In the genomic region with DNA sequence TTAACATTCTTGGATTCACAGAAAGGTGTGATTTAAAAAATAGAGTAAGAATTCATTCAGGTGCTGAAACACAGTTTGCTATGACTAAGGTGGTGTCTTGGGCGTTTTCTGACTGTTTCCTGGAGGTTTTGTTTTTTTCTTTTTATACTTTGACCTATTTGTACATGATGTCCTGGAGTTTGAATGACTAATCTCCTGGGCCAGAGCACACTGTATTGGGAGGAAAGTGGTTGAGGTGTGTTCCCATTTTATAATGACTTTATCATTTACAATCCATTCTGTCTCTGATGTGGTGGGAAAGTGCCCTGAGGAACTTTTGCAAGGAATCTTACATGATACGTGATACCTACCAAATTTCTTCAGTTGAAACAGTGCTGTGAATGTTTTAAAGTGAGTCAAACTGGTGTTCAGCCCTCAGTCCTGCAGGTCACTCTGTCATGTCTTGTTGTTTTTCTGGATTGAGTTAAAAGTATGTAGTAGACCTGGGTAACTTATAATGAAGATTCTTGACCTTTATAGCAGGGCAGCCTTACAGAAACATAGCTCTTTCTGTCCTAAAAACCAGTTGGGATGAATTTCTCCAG, we compare ENCODE assay signal across 9 cellular contexts.
DNase-seq lines count a peak whose midpoint lies in the region; ATAC-seq and TF ChIP-seq lines count a peak whose summit lies in the region.
"Had no signal": no experiment of that assay in that cellular context is flagged by ENCODE, and none has a peak within 500 bp of the region (broad histone marks: within the 10 kb centered on the region; RNA-seq: fewer than 3 reads in every experiment).

No MANE protein-coding gene starts in this region.

- peak; percentile 93 for ATAC-seq in left colon
- ATAC-seq in upper lobe of right lung: peak; percentile 22
- no peak for ATAC-seq in GM21367 (IDR thresholded peaks at IDR 0.05; ENCODE audit: unreplicated experiment)

- DNase-seq in activated naive CD4-positive, alpha-beta T cell treated with anti-CD3 and anti-CD28 coated beads for 36 hours: peak; percentile 46
- DNase-seq in activated naive CD4-positive, alpha-beta T cell treated with anti-CD3 and anti-CD28 coated beads, Interleukin-2, amount 50 U/mL, for 16 hours: no peak
- DNase-seq in mammary epithelial cell (peak; percentile 98), left colon (no peak), upper lobe of right lung (no peak), SHP77 (lab: John Stamatoyannopoulos, UW) (no peak), posterior cingulate gyrus (no peak)
- DNase-seq: NCI-H1092 had no signal

- H3K4me3 Mint-ChIP-seq in activated naive CD4-positive, alpha-beta T cell treated with anti-CD3 and anti-CD28 coated beads for 36 hours: no peak overlapping the region

- dilution Hi-C loops in mammary epithelial cell (cut with HindIII; ENCODE audit: low sequenced_read_pairs): loop anchor here (5.0 kb wide), 1 partner anchor 71 kb away; no protein-coding TSS in a partner anchor

- H3K4me3 ChIP-seq in mammary epithelial cell (replicated peaks in 1 of 3; ENCODE audit: insufficient read depth in 1 of 3, low read depth in 2 of 3, low read length in 3 of 3) (no peak overlapping the region), upper lobe of right lung (no peak overlapping the region)

- no peak for TF ChIP-seq CTCF in mammary epithelial cell (conservative IDR thresholded peaks at IDR 0.05 in 1 of 2, IDR thresholded peaks at IDR 0.05 in 1 of 2; ENCODE audit: extremely low read depth in 1 of 2, insufficient read depth in 1 of 2, low read depth in 1 of 2, low read length in 2 of 2)
- no peak for TF ChIP-seq CTCF in upper lobe of right lung (IDR thresholded peaks at IDR 0.05)

- H3K4me2 ChIP-seq in mammary epithelial cell (ENCODE audit: insufficient read depth, low read depth, low read length): peak overlapping the region; percentile 68

- no TSS peak for BruUV-seq in mammary epithelial cell (replicated peaks; lab: Mats Ljungman, UMichigan)

- H3K27me3 ChIP-seq in mammary epithelial cell (ENCODE audit: insufficient read depth, low read length) (no peaks in the 10 kb centered on the region), upper lobe of right lung (no peaks in the 10 kb centered on the region)

- CTCF ChIA-PET in activated naive CD4-positive, alpha-beta T cell treated with anti-CD3 and anti-CD28 coated beads for 36 hours (lab: Charles Lee): interaction anchor here (1.0 kb wide), 1 partner anchor 127 kb away, joined by 3 read pairs; no protein-coding TSS in a partner anchor
- CTCF ChIA-PET in mammary epithelial cell (lab: Charles Lee; ENCODE audit: low non-redundant PET): interaction anchor here (0.6 to 0.7 kb wide), 4 partner anchors 9 to 743 kb away, joined by 4 to 8 read pairs (median 5); no protein-coding TSS in a partner anchor

- no peak overlapping the region for H2AFZ ChIP-seq in mammary epithelial cell (ENCODE audit: low read depth, low read length)

- in situ Hi-C loops in mammary epithelial cell (cut with MboI; ENCODE audit: low sequenced_read_pairs in 2 of 2): no loop called here

- H3K9me3 ChIP-seq in mammary epithelial cell (replicated peaks; ENCODE audit: insufficient read depth, low read length) (no peaks in the 10 kb centered on the region), upper lobe of right lung (no peaks in the 10 kb centered on the region)

- H3K79me2 ChIP-seq in mammary epithelial cell (ENCODE audit: insufficient read depth, low read length): peaks cover 41% of the 10 kb centered on the region

- H3K27me3 Mint-ChIP-seq in activated naive CD4-positive, alpha-beta T cell treated with anti-CD3 and anti-CD28 coated beads for 36 hours (ENCODE audit: low read depth): no peaks in the 10 kb centered on the region

- H3K27ac ChIP-seq in mammary epithelial cell (ENCODE audit: insufficient read depth, low read depth, low read length) (peak overlapping the region; percentile 88), upper lobe of right lung (no peak overlapping the region)

- H3K9me3 Mint-ChIP-seq in activated naive CD4-positive, alpha-beta T cell treated with anti-CD3 and anti-CD28 coated beads for 36 hours: no peaks in the 10 kb centered on the region

- H4K20me1 ChIP-seq in mammary epithelial cell (ENCODE audit: insufficient read depth, low read length): no peaks in the 10 kb centered on the region

- peaks cover 27% of the 10 kb centered on the region for H3K36me3 Mint-ChIP-seq in activated naive CD4-positive, alpha-beta T cell treated with anti-CD3 and anti-CD28 coated beads for 36 hours (ENCODE audit: low read depth)

- WGBS in mammary epithelial cell (ENCODE audit: low coverage, missing lambda C conversion rate): 0% methylated on average over 2 of the region's 2 CpGs

- peaks cover 60% of the 10 kb centered on the region for H3K4me1 Mint-ChIP-seq in activated naive CD4-positive, alpha-beta T cell treated with anti-CD3 and anti-CD28 coated beads for 36 hours (ENCODE audit: low read depth)

- H3K36me3 ChIP-seq in mammary epithelial cell (ENCODE audit: insufficient read depth, low read length) (no peaks in the 10 kb centered on the region), upper lobe of right lung (peaks cover 15% of the 10 kb centered on the region)

- peak overlapping the region; percentile 66 for H3K27ac Mint-ChIP-seq in activated naive CD4-positive, alpha-beta T cell treated with anti-CD3 and anti-CD28 coated beads for 36 hours

- H3K9ac ChIP-seq in mammary epithelial cell (ENCODE audit: insufficient read depth, low read length): peak overlapping the region; percentile 56

- peaks cover 29% of the 10 kb centered on the region for H3K4me1 ChIP-seq in mammary epithelial cell (ENCODE audit: insufficient read depth, low read length)
- H3K4me1 ChIP-seq in upper lobe of right lung: peaks cover 8% of the 10 kb centered on the region

- intact Hi-C loops in activated naive CD4-positive, alpha-beta T cell treated with anti-CD3 and anti-CD28 coated beads for 36 hours (cut with micrococcal nuclease): loop anchor here (1.0 to 2.0 kb wide), 4 partner anchors 8 to 32 kb away; no protein-coding TSS in a partner anchor
- intact Hi-C loops in mammary epithelial cell (cut with micrococcal nuclease) (loop anchor here (1.0 to 5.0 kb wide), 2 partner anchors 61 to 81 kb away; a partner anchor contains a TSS), left colon (cut with DNase I, micrococcal nuclease) (no loop called here), upper lobe of right lung (cut with DNase I) (no loop called here), posterior cingulate gyrus (cut with DNase I) (no loop called here)

Comparison
In these comparisons a context has a peak if more than half of its experiments do, and no peak if none do; other contexts are left out.
1. DNase-seq: peak in activated naive CD4-positive, alpha-beta T cell treated with anti-CD3 and anti-CD28 coated beads for 36 hours (single experiment) and mammary epithelial cell (single experiment); none in activated naive CD4-positive, alpha-beta T cell treated with anti-CD3 and anti-CD28 coated beads, Interleukin-2, amount 50 U/mL, for 16 hours (single experiment), left colon (0 of 2), upper lobe of right lung (single experiment), SHP77 (0 of 2) and posterior cingulate gyrus (0 of 10).
2. intact Hi-C loops: an anchor here in activated naive CD4-positive, alpha-beta T cell treated with anti-CD3 and anti-CD28 coated beads for 36 hours (1.0 to 2.0 kb wide) and mammary epithelial cell (1.0 to 5.0 kb wide); none called in left colon, upper lobe of right lung and posterior cingulate gyrus.